9 cellular contexts compared by ENCODE assay signal in genomic region chr7:50145801-50146338, GRCh38. TPM values are rescaled to one million over a fixed set of nuclear protein-coding genes. Genes with fewer than 3 reads are reported as not detected.
DNase-seq lines count a peak whose midpoint lies in the region; ATAC-seq, FAIRE-seq and TF ChIP-seq lines count a peak whose summit lies in the region.
"Had no signal": no experiment of that assay in that cellular context is flagged by ENCODE, and none has a peak within 500 bp of the region (broad histone marks: within the 10 kb centered on the region; RNA-seq: fewer than 3 reads in every experiment).

No MANE protein-coding gene starts in this region.

- no TSS peak for BruUV-seq in K562 (replicated peaks; lab: Mats Ljungman, UMichigan)

- DNase-seq in K562 (ENCODE audit: extremely low read depth in 1 of 4, low spot score in 3 of 4) (no peak), iPS-NIHi7 (ENCODE audit: extremely low spot score) (no peak), middle frontal gyrus (ENCODE audit: extremely low spot score, low spot score) (no peak), NCI-H2171 (lab: John Stamatoyannopoulos, UW) (no peak)
- DNase-seq: immature natural killer cell, NCI-H187 treated with DMSO at 0.1 percent for 48 hours had no signal

- no peaks in the 10 kb centered on the region for H3K36me3 ChIP-seq in K562 (ENCODE audit: control insufficient read depth, insufficient read depth, low read length)

- no peak for TF ChIP-seq EP300 in K562 (IDR thresholded peaks at IDR 0.05; ENCODE audit: low read length)

- FAIRE-seq in K562 (lab: Jason Lieb, UNC), result no peak

- H3K9me1 ChIP-seq in K562 (ENCODE audit: control insufficient read depth, insufficient read depth, low read length), result no peaks in the 10 kb centered on the region

- H3K79me2 ChIP-seq in K562 (ENCODE audit: control insufficient read depth, insufficient read depth, low read length), result no peaks in the 10 kb centered on the region

- POLR2A ChIA-PET in K562 (lab: Yijun Ruan, JAX), result no interaction called here

- H3K9me3 ChIP-seq in K562 (replicated peaks; ENCODE audit: control insufficient read depth, insufficient read depth, low read depth, low read length), result no peaks in the 10 kb centered on the region

- H3K4me2 ChIP-seq in K562 (ENCODE audit: insufficient read depth, low read length), result no peak overlapping the region

- peak; percentile 66 for ATAC-seq in GM18873 (IDR thresholded peaks at IDR 0.05; ENCODE audit: low FRiP score, unreplicated experiment)
- ATAC-seq in GM21529 (IDR thresholded peaks at IDR 0.05; ENCODE audit: unreplicated experiment), result peak; percentile 51
- peak; percentile 42 for ATAC-seq in HG03354 (IDR thresholded peaks at IDR 0.05; ENCODE audit: poor library complexity, severe bottlenecking, unreplicated experiment)
- ATAC-seq in K562, result no peak

- H4K20me1 ChIP-seq in K562 (replicated peaks; ENCODE audit: control insufficient read depth, insufficient read depth, low read length), result no peaks in the 10 kb centered on the region

- CTCF ChIA-PET in K562 (lab: Yijun Ruan, JAX; ENCODE audit: low intra/inter-chr PET ratio), result no interaction called here

- WGBS in K562 (ENCODE audit: insufficient coverage, low coverage, missing lambda C conversion rate), result 0% methylated on average over 2 of the region's 2 CpGs

- H3K4me3 ChIP-seq in K562, result no peak overlapping the region

- H2AFZ ChIP-seq in K562 (ENCODE audit: low read depth, low read length), result no peak overlapping the region

- TF ChIP-seq POLR2A in K562 (conservative IDR thresholded peaks at IDR 0.05), result no peak

- no peak for TF ChIP-seq CTCF in K562 (IDR thresholded peaks at IDR 0.05 in 2 of 3, conservative IDR thresholded peaks at IDR 0.05 in 1 of 3; ENCODE audit: insufficient read depth in 2 of 3, low read depth in 1 of 3, low read length in 3 of 3)

- H3K27ac ChIP-seq in K562 (ENCODE audit: extremely low read depth, low read depth, low read length), result no peak overlapping the region

- H3K4me1 ChIP-seq in K562 (replicated peaks in 1 of 2; ENCODE audit: control insufficient read depth in 2 of 2, insufficient read depth in 2 of 2, low read length in 2 of 2), result no peaks in the 10 kb centered on the region

- intact Hi-C loops in K562 (cut with micrococcal nuclease), result no loop called here

- TF ChIP-seq RAD21 in K562 (CRISPR knock-in tag; conservative IDR thresholded peaks at IDR 0.05 in 1 of 2, IDR thresholded peaks at IDR 0.05 in 1 of 2), result no peak

- H3K9ac ChIP-seq in K562 (ENCODE audit: insufficient read depth in 1 of 2, low read depth in 2 of 2, low read length in 2 of 2), result no peak overlapping the region

- in situ Hi-C loops in K562 (cut with MboI), result loop anchor here (25.0 kb wide), 1 partner anchor 1216 kb away; no protein-coding TSS in a partner anchor

- peaks cover 2 to 28% of the 10 kb centered on the region in 2 experiments; a peak in 4 of 5 replicates for H3K27me3 ChIP-seq in K562 (ENCODE audit: control insufficient read depth in 2 of 2, insufficient read depth in 2 of 2, low read length in 2 of 2)

TF ChIP-seq in K562, 482 proteins besides CTCF, POLR2A, EP300 and RAD21:
- TF ChIP-seq ZNF347 (CRISPR knock-in tag; IDR thresholded peaks at IDR 0.05; ENCODE audit: low read depth) (no peak), CXXC5 (CRISPR knock-in tag; IDR thresholded peaks at IDR 0.05) (no peak), ZNF644 (tag; IDR thresholded peaks at IDR 0.05; ENCODE audit: low read depth) (no peak), RBM25 (IDR thresholded peaks at IDR 0.05; ENCODE audit: low read depth, low read length, severe bottlenecking) (peak; percentile 35), ZBTB33 (CRISPR knock-in tag; IDR thresholded peaks at IDR 0.05) (no peak)

RNA-seq across cellular contexts. Expression of gene ZPBP, which starts 52.8 kb away (rescaled TPM):
- not detected in 2 replicates for total RNA-seq in K562 (2011; cell fraction: chromatin; rRNA removed; ENCODE audit: low replicate concordance)
- not detected in 2 replicates for total RNA-seq in K562 (2011; cell fraction: nucleolus; rRNA removed)
- not detected in 2 replicates for total RNA-seq in K562 (2011; cell fraction: nucleoplasm; rRNA removed)
- total RNA-seq in K562 (2014; rRNA removed), result not detected in 2 replicates
- total RNA-seq in K562 (2014; rRNA removed; fragmentation: Illumina TruSeq; extraction: Trizol), result not detected in 2 replicates
- total RNA-seq in K562 (2015; rRNA removed; fragmentation: Illumina TruSeq; extraction: Trizol), result not detected in 2 replicates
- not detected in 2 replicates for total RNA-seq in K562 (2021)
- polyA plus RNA-seq in K562 (2011; rRNA removed), result not detected in 2 replicates
- polyA plus RNA-seq in K562 (2011; cell fraction: cytosol; rRNA removed), result not detected in 2 replicates
- not detected in 2 replicates for polyA plus RNA-seq in K562 (2011; cell fraction: nucleus; rRNA removed)
- not detected in 2 replicates for polyA plus RNA-seq in K562 (2012)
- not detected in 2 replicates for polyA plus RNA-seq in K562 (2014; fragmentation: Illumina TruSeq; extraction: Trizol)
- polyA plus RNA-seq in K562 (2014; fragmentation: Nextera tagmentation; extraction: Ambion mirVana), result not detected
- not detected in 2 replicates for polyA plus RNA-seq in K562 (2014; rRNA removed)
- polyA minus RNA-seq in K562 (2011; rRNA and poly(A)+ RNA removed), result not detected in 2 replicates
- not detected in 2 replicates for polyA minus RNA-seq in K562 (2011; cell fraction: cytosol; rRNA and poly(A)+ RNA removed)
- polyA minus RNA-seq in K562 (2011; cell fraction: nucleus; rRNA and poly(A)+ RNA removed), result not detected in 2 replicates
